Comparison of ENCODE assay signal across 21 cellular contexts in the genomic region with DNA sequence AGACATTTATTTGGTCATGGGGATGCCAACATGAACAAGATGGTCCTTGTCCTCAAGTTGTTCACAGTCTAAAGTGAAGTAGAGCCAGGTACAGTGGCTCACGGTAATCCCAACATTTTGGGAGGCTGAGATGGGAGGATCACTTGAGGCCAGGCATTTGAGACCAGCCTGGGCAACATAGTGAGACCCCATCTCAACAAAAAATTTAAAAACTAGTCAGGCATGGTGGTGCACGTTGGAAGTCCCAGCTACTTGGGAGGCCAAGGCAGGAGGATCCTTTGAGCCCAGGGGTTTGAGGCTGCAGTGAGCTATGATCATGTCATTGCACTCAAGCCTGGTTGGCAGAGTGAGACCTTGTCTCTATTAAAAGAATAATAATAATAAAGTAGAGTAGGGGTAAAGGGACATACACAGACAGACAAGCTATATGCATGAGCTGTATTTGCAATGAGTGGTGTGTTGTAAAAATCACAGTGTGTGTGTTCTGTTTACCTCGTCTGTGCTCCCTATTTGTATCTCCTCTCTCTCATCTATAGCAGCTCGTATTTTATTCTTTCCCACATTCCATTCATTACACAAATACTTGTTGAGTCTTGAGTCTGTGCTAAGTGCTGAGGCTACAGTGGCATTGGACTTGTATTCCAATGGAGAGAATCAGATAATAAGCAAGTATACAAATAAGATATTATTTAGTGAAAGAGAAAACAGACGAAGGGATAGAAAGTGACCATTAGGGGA.
DNase-seq lines count a peak whose midpoint lies in the region; ATAC-seq and TF ChIP-seq lines count a peak whose summit lies in the region.
"Had no signal": no experiment of that assay in that cellular context is flagged by ENCODE, and none has a peak within 500 bp of the region (broad histone marks: within the 10 kb centered on the region; RNA-seq: fewer than 3 reads in every experiment).

No MANE protein-coding gene starts in this region.

- in situ Hi-C loops in gastrocnemius medialis (cut with MboI; ENCODE audit: low sequenced_read_pairs in 4 of 4), result no loop called here

- intact Hi-C loops in gastrocnemius medialis (cut with DNase I; ENCODE audit: low total_unique reads), result no loop called here

- no peaks in the 10 kb centered on the region for H3K36me3 Mint-ChIP-seq in HFFc6 (ENCODE audit: low read depth)
- peaks cover 6% of the 10 kb centered on the region for H3K36me3 Mint-ChIP-seq in T-helper 17 cell (ENCODE audit: low read depth)
- H3K36me3 Mint-ChIP-seq: CD4-positive, alpha-beta memory T cell had no signal

- H3K9me3 ChIP-seq in gastrocnemius medialis (no peaks in the 10 kb centered on the region), T-helper 17 cell (ENCODE audit: control insufficient read depth, low read length, poor library complexity, severe bottlenecking) (no peaks in the 10 kb centered on the region)
- H3K9me3 ChIP-seq: BE2C, Peyer's patch had no signal

- H3K4me3 ChIP-seq in choroid plexus epithelial cell (ENCODE audit: low read depth, low read length) (no peak overlapping the region), gastrocnemius medialis (no peak overlapping the region)
- H3K4me3 ChIP-seq: Peyer's patch had no signal

- no peak for ATAC-seq in gastrocnemius medialis
- no peak for ATAC-seq in T-helper 17 cell
- ATAC-seq in left lobe of liver, result no peak

- no peak overlapping the region for H3K27ac Mint-ChIP-seq in HFFc6
- no peak overlapping the region for H3K27ac Mint-ChIP-seq in T-helper 17 cell
- H3K27ac Mint-ChIP-seq: CD4-positive, alpha-beta memory T cell had no signal

- no peaks in the 10 kb centered on the region for H3K9me3 Mint-ChIP-seq in HFFc6
- H3K9me3 Mint-ChIP-seq: CD4-positive, alpha-beta memory T cell had no signal

- peak; percentile 32 for DNase-seq in EH (ENCODE audit: low read depth)
- peak; percentile 16 for DNase-seq in HFFc6
- DNase-seq in choroid plexus epithelial cell (ENCODE audit: low read depth), result peak; percentile 45
- DNase-seq in gastrocnemius medialis, result no peak
- no peak for DNase-seq in H4 (ENCODE audit: low spot score)
- DNase-seq in T-helper 17 cell, result no peak
- no peak for DNase-seq in left lobe of liver (ENCODE audit: low spot score)
- DNase-seq: ACHN; BE2C; CD4-positive, alpha-beta memory T cell; DMS79; GF-D8; HCEC 1CT; KG1; NCI-H1092; NCI-H1694; NCI-H446 treated with DMSO at 0.1 percent for 48 hours; NCI-H774; Peyer's patch; SHP77 had no signal

- peak overlapping the region; percentile 32 to 79 (median 72) for H3K27ac ChIP-seq in gastrocnemius medialis
- H3K27ac ChIP-seq: HL-60, Peyer's patch had no signal

- H3K4me3 Mint-ChIP-seq in HFFc6, result no peak overlapping the region
- H3K4me3 Mint-ChIP-seq in T-helper 17 cell, result no peak overlapping the region
- H3K4me3 Mint-ChIP-seq: CD4-positive, alpha-beta memory T cell had no signal

- H3K27me3 ChIP-seq in gastrocnemius medialis, result no peaks in the 10 kb centered on the region
- H3K27me3 ChIP-seq: BE2C, Peyer's patch had no signal

- TF ChIP-seq CTCF in HFFc6 (IDR thresholded peaks at IDR 0.05), result no peak
- no peak for TF ChIP-seq CTCF in choroid plexus epithelial cell (conservative IDR thresholded peaks at IDR 0.05; ENCODE audit: low read depth, low read length)
- TF ChIP-seq CTCF in gastrocnemius medialis (IDR thresholded peaks at IDR 0.05 in 4 of 5, conservative IDR thresholded peaks at IDR 0.05 in 1 of 5), result no peak

- no peaks in the 10 kb centered on the region for H3K36me3 ChIP-seq in gastrocnemius medialis
- H3K36me3 ChIP-seq: BE2C, Peyer's patch had no signal

- H3K27me3 Mint-ChIP-seq in HFFc6 (ENCODE audit: insufficient read depth) (peaks cover 31% of the 10 kb centered on the region), T-helper 17 cell (peaks cover 41% of the 10 kb centered on the region)

- H3K4me1 Mint-ChIP-seq in HFFc6 (ENCODE audit: low read depth) (peaks cover 15% of the 10 kb centered on the region), T-helper 17 cell (peaks cover 11% of the 10 kb centered on the region)
- H3K4me1 Mint-ChIP-seq: CD4-positive, alpha-beta memory T cell had no signal

- H3K4me1 ChIP-seq in gastrocnemius medialis, result peaks cover 21 to 42% of the 10 kb centered on the region in 2 donors
- H3K4me1 ChIP-seq: BE2C, Peyer's patch had no signal

- no peak for TF ChIP-seq POLR2A in gastrocnemius medialis (IDR thresholded peaks at IDR 0.05)

Comparison
In these comparisons a context has a peak if more than half of its experiments do, and no peak if none do; other contexts are left out.
1. DNase-seq: peak in EH (single experiment), HFFc6 (single experiment) and choroid plexus epithelial cell (single experiment); none in gastrocnemius medialis (0 of 2), H4 (single experiment), T-helper 17 cell (0 of 3) and left lobe of liver (single experiment).